In genomic region chr18:44700652-44701051, GRCh38 we compare ENCODE assay signal across 11 cellular contexts. TPM values are rescaled to one million over a fixed set of nuclear protein-coding genes. Genes with fewer than 3 reads are reported as not detected.
A peak's percentile ranks its signal among the peaks of the same experiment; 100 is the strongest.
DNase-seq lines count a peak whose midpoint lies in the region; ATAC-seq, FAIRE-seq and TF ChIP-seq lines count a peak whose summit lies in the region.
"Had no signal": no experiment of that assay in that cellular context is flagged by ENCODE, and none has a peak within 500 bp of the region (broad histone marks: within the 10 kb centered on the region; RNA-seq: fewer than 3 reads in every experiment).

No MANE protein-coding gene starts in this region.

- no peak for ATAC-seq in HG02678 (IDR thresholded peaks at IDR 0.05; ENCODE audit: unreplicated experiment)
- ATAC-seq in HG02571 (IDR thresholded peaks at IDR 0.05; ENCODE audit: unreplicated experiment), result no peak

- DNase-seq in GM18507 (ENCODE audit: extremely low spot score, insufficient read length, low read depth) (no peak), Karpas-422 (peak; percentile 63), esophagus squamous epithelium (lab: John Stamatoyannopoulos, UW) (no peak), ovary (peak in 3 of 5 donors; percentile 45 to 57 (median 52)), Caco-2 (no peak), GF-D8 (lab: John Stamatoyannopoulos, UW) (no peak)
- DNase-seq: WERI-Rb-1 had no signal

- peaks cover 5% of the 10 kb centered on the region for H3K4me1 Mint-ChIP-seq in Caco-2 (ENCODE audit: low read depth, unreplicated experiment)

- intact Hi-C loops in esophagus squamous epithelium (cut with DNase I), result no loop called here
- intact Hi-C loops in ovary (cut with DNase I), result loop anchor here in 1 of 4 donors (10.0 kb wide), 1 partner anchor 84 kb away; no protein-coding TSS in a partner anchor
- intact Hi-C loops in Caco-2 (cut with micrococcal nuclease; ENCODE audit: unreplicated experiment), result no loop called here

- peak; percentile 46 for FAIRE-seq in GM18507 (lab: Jason Lieb, UNC)
- FAIRE-seq: endometrium had no signal

- no peaks in the 10 kb centered on the region for H4K20me1 ChIP-seq in Karpas-422 (ENCODE audit: insufficient read depth, low read depth, low read length)

- no peak for TF ChIP-seq CTCF in esophagus squamous epithelium (IDR thresholded peaks at IDR 0.05)
- no peak for TF ChIP-seq CTCF in ovary (IDR thresholded peaks at IDR 0.05)
- no peak for TF ChIP-seq CTCF in Caco-2 (IDR thresholded peaks at IDR 0.05; ENCODE audit: insufficient read depth in 1 of 2, low read depth in 1 of 2, low read length in 1 of 2, severe bottlenecking in 1 of 2, unreplicated experiment in 1 of 2)

- 70 to 72% methylated on average over 5 of the region's 5 CpGs for WGBS in esophagus squamous epithelium, 2 donors
- WGBS in ovary, 3 donors, result 19 to 39% (median 25%) methylated on average over 5 of the region's 5 CpGs

- no peaks in the 10 kb centered on the region for H3K9me2 ChIP-seq in Karpas-422 (replicated peaks; ENCODE audit: insufficient read depth, low read length)

- no peak for TF ChIP-seq EP300 in ovary (IDR thresholded peaks at IDR 0.05)

- no peaks in the 10 kb centered on the region for H3K36me3 Mint-ChIP-seq in Caco-2 (ENCODE audit: insufficient read depth, unreplicated experiment)

- BruUV-seq in Caco-2 (replicated peaks; lab: Mats Ljungman, UMichigan), result no TSS peak

- no peak overlapping the region for H3K4me3 ChIP-seq in Karpas-422 (ENCODE audit: low read length)
- no peak overlapping the region for H3K4me3 ChIP-seq in esophagus squamous epithelium
- H3K4me3 ChIP-seq in ovary, result no peak overlapping the region
- H3K4me3 ChIP-seq in Caco-2 (ENCODE audit: low read depth, low read length), result no peak overlapping the region
- H3K4me3 ChIP-seq: skin epidermis had no signal

- no peak overlapping the region for H3K4me3 Mint-ChIP-seq in Caco-2 (ENCODE audit: unreplicated experiment)

- no peaks in the 10 kb centered on the region for H3K9me3 Mint-ChIP-seq in Caco-2 (ENCODE audit: unreplicated experiment)

- H3K27me3 ChIP-seq in Karpas-422 (ENCODE audit: low read length), result no peaks in the 10 kb centered on the region
- H3K27me3 ChIP-seq in esophagus squamous epithelium, result no peaks in the 10 kb centered on the region
- no peaks in the 10 kb centered on the region for H3K27me3 ChIP-seq in ovary
- H3K27me3 ChIP-seq in Caco-2 (replicated peaks; ENCODE audit: control insufficient read depth, insufficient read depth, low read length), result no peaks in the 10 kb centered on the region

- H2AFZ ChIP-seq in Karpas-422 (ENCODE audit: low read length), result no peak overlapping the region

- CTCF ChIA-PET in Caco-2 (lab: Charles Lee), result no interaction called here

- no peaks in the 10 kb centered on the region for H3K79me2 ChIP-seq in Karpas-422 (ENCODE audit: low read length)

- no peak overlapping the region for H3K9ac ChIP-seq in Karpas-422 (ENCODE audit: low read length)

- no peaks in the 10 kb centered on the region for H3K9me3 ChIP-seq in Karpas-422 (ENCODE audit: low read length)
- H3K9me3 ChIP-seq in esophagus squamous epithelium, result no peaks in the 10 kb centered on the region
- no peaks in the 10 kb centered on the region for H3K9me3 ChIP-seq in ovary
- H3K9me3 ChIP-seq in Caco-2, result no peaks in the 10 kb centered on the region

- H3K4me1 ChIP-seq in Karpas-422 (ENCODE audit: low read length) (peaks cover 10% of the 10 kb centered on the region), esophagus squamous epithelium (peaks cover 0 to 51% (median 28%) of the 10 kb centered on the region in 3 donors), ovary (ENCODE audit: insufficient read depth) (peaks cover 26% of the 10 kb centered on the region), Caco-2 (peaks cover 7% of the 10 kb centered on the region; the same call in 1 of the 2 replicates)

- no peak overlapping the region for H3K4me2 ChIP-seq in Karpas-422 (ENCODE audit: low read depth, low read length, poor library complexity, severe bottlenecking)

- no peaks in the 10 kb centered on the region for H3K27me3 Mint-ChIP-seq in Caco-2 (ENCODE audit: insufficient read depth, unreplicated experiment)

- POLR2A ChIA-PET in Caco-2 (lab: Charles Lee), result interaction anchor here (0.6 kb wide), 1 partner anchor 47 kb away, joined by 3 read pairs; no protein-coding TSS in a partner anchor

- H3K27ac Mint-ChIP-seq in Caco-2 (ENCODE audit: unreplicated experiment), result no peak overlapping the region

- H3K27ac ChIP-seq in Karpas-422 (ENCODE audit: low read length) (no peak overlapping the region), esophagus squamous epithelium (peak overlapping the region; percentile 6 to 72 (median 64)), ovary (peak overlapping the region in 1 of 2 donors; percentile 85)
- H3K27ac ChIP-seq: WERI-Rb-1 had no signal

- no peaks in the 10 kb centered on the region for H3K36me3 ChIP-seq in Karpas-422 (ENCODE audit: insufficient read depth, low read length)
- no peaks in the 10 kb centered on the region for H3K36me3 ChIP-seq in esophagus squamous epithelium
- no peaks in the 10 kb centered on the region for H3K36me3 ChIP-seq in ovary
- no peaks in the 10 kb centered on the region for H3K36me3 ChIP-seq in Caco-2 (ENCODE audit: control insufficient read depth, insufficient read depth, low read length)
- H3K36me3 ChIP-seq: WERI-Rb-1 had no signal

- TF ChIP-seq POLR2A in esophagus squamous epithelium (IDR thresholded peaks at IDR 0.05) (no peak), ovary (IDR thresholded peaks at IDR 0.05) (no peak)

RNA-seq across cellular contexts. Expression of gene SETBP1, which starts 20.0 kb away (rescaled TPM):
- 3.4 and 5.4 TPM in 2 replicates for total RNA-seq in Karpas-422 (2014; rRNA removed; shearing (Covaris generic); ENCODE audit: low replicate concordance)
- total RNA-seq in esophagus squamous epithelium (10 to 100 TPM in 1 of 4 donors, 1 to 10 TPM in 3; 2.6 to 18.5 (median 6.4) TPM), ovary (10 to 100 TPM; 23.0 to 53.7 (median 33.3) TPM), Caco-2 (2022) (4.0 and 4.6 TPM in 2 replicates)
- polyA plus RNA-seq in ovary, result 10 to 100 TPM in 1 of 2 donors, 1 to 10 TPM in 1; 7.8 to 12.9 TPM

Comparison
In these comparisons a context has a peak if more than half of its experiments do, and no peak if none do; other contexts are left out.
1. DNase-seq: peak in Karpas-422 (single experiment) and ovary (3 of 5); none in GM18507 (single experiment), esophagus squamous epithelium (single experiment), Caco-2 (0 of 2) and GF-D8 (single experiment).